In genomic region chr6:44704240-44705150, GRCh38 we compare ENCODE assay signal across 12 cellular contexts.
DNase-seq lines count a peak whose midpoint lies in the region; ATAC-seq, FAIRE-seq and TF ChIP-seq lines count a peak whose summit lies in the region.
"Had no signal": no experiment of that assay in that cellular context is flagged by ENCODE, and none has a peak within 500 bp of the region (broad histone marks: within the 10 kb centered on the region; RNA-seq: fewer than 3 reads in every experiment).

No MANE protein-coding gene starts in this region.

- no peaks in the 10 kb centered on the region for H3K4me1 ChIP-seq in kidney (ENCODE audit: control insufficient read depth in 1 of 2, insufficient read depth in 1 of 2, low read depth in 1 of 2, low read length in 2 of 2)

- no peaks in the 10 kb centered on the region for H3K36me3 ChIP-seq in kidney (ENCODE audit: control insufficient read depth in 1 of 2, insufficient read depth in 2 of 2, low read length in 2 of 2)

- TF ChIP-seq CTCF in GM13976 (IDR thresholded peaks at IDR 0.05; ENCODE audit: borderline replicate concordance, control extremely low read depth, extremely low read depth, insufficient read depth, missing control alignments) (no peak), kidney (IDR thresholded peaks at IDR 0.05; ENCODE audit: borderline replicate concordance, extremely low read depth, insufficient read depth) (no peak)

- in situ Hi-C loops in GM13976 (cut with MboI; ENCODE audit: low sequenced_read_pairs, unreplicated experiment), result no loop called here

- no peak overlapping the region for H3K27ac ChIP-seq in kidney (ENCODE audit: low read depth in 2 of 2, low read length in 2 of 2)
- H3K27ac ChIP-seq: hepatocyte had no signal

- H3K9me3 ChIP-seq in kidney (ENCODE audit: control insufficient read depth in 1 of 2, low read length in 2 of 2), result no peaks in the 10 kb centered on the region

- DNase-seq in GM13976 (ENCODE audit: low spot score) (peak; percentile 58), UCSD-AML1 (lab: John Stamatoyannopoulos, UW; ENCODE audit: unreplicated experiment) (peak; percentile 62), anterior cingulate cortex (lab: John Stamatoyannopoulos, UW) (no peak), NCI-H2107 treated with DMSO at 0.1 percent for 48 hours (lab: John Stamatoyannopoulos, UW; ENCODE audit: unreplicated experiment) (no peak), kidney (no peak)
- peak; percentile 50 for DNase-seq in stimulated activated CD4-positive, alpha-beta T cell treated with anti-CD3 and anti-CD28 coated beads, Interleukin-15, amount 100 ng/mL, for 24 hours
- DNase-seq: C1 segment of cervical spinal cord, GF-D8, mesenchymal stem cell had no signal

- intact Hi-C loops in kidney (cut with DNase I), result no loop called here

- no peak overlapping the region for H3K9ac ChIP-seq in kidney (ENCODE audit: low read length in 2 of 2)

- peak; percentile 59 for ATAC-seq in HG02571 (IDR thresholded peaks at IDR 0.05; ENCODE audit: unreplicated experiment)
- no peak for ATAC-seq in GM21390 (IDR thresholded peaks at IDR 0.05; ENCODE audit: unreplicated experiment)

- H3K4me3 ChIP-seq in kidney (ENCODE audit: low read length in 2 of 2), result no peak overlapping the region
- H3K4me3 ChIP-seq: hepatocyte had no signal

- no peak for FAIRE-seq in kidney (lab: Jason Lieb, UNC)

Comparison
In these comparisons a context has a peak if more than half of its experiments do, and no peak if none do; other contexts are left out.
1. DNase-seq: peak in GM13976 (single experiment), UCSD-AML1 (single experiment) and stimulated activated CD4-positive, alpha-beta T cell treated with anti-CD3 and anti-CD28 coated beads, Interleukin-15, amount 100 ng/mL, for 24 hours (single experiment); none in anterior cingulate cortex (0 of 58), NCI-H2107 treated with DMSO at 0.1 percent for 48 hours (single experiment) and kidney (single experiment).